ENCODE assay signal across 14 cellular contexts in the genomic region with DNA sequence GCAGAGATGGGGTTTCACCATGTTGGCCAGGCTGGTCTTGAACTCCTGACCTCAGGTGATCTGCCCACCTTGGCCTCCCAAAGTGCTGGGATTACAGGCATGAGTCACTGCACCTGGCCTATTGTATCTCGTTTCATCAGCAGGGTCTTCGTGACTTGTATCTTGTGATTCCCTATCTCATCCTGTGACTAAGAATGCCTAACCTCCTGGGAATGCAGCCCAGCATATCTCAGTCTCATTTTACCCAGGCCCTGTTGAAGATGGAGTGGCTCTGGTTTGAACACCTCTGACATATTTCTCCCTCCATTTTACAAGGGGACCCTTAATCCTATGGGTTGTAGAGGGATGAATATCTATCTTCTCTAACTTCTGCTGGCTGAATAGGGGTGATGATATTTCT. TPM values are rescaled to one million over a fixed set of nuclear protein-coding genes. Genes with fewer than 3 reads are reported as not detected.
DNase-seq lines count a peak whose midpoint lies in the region; ATAC-seq and TF ChIP-seq lines count a peak whose summit lies in the region.
"Not testable (repeated sequence)": the region's sequence is repeated elsewhere in the genome, so short reads cannot be mapped to it uniquely, and the experiment has no call there.
"Had no signal": no experiment of that assay in that cellular context is flagged by ENCODE, and none has a peak within 500 bp of the region (broad histone marks: within the 10 kb centered on the region; RNA-seq: fewer than 3 reads in every experiment).

No MANE protein-coding gene starts in this region.

- H3K9me2 ChIP-seq in PC-9 (ENCODE audit: insufficient read depth) = not testable (repeated sequence)

- CTCF ChIA-PET in PC-9 (lab: Charles Lee) = not testable (repeated sequence)

- H3K27ac ChIP-seq in ACC112 (ENCODE audit: low read depth, low read length) (peak overlapping the region; percentile 54), PC-9 (peak overlapping the region; percentile 100), psoas muscle (peak overlapping the region; percentile 41)

- WGBS in psoas muscle, 3 donors = 12 to 30% (median 21%) methylated on average over 2 of the region's 2 CpGs

- not testable (repeated sequence) for TF ChIP-seq CTCF in PC-9 (conservative IDR thresholded peaks at IDR 0.05); epithelial cell of esophagus (IDR thresholded peaks at IDR 0.05; ENCODE audit: insufficient read depth, low read depth, low read length, missing control alignments); psoas muscle (IDR thresholded peaks at IDR 0.05)

- H3K4me1 ChIP-seq in ACC112 (ENCODE audit: control insufficient read depth, insufficient read depth, low read length, unreplicated experiment) (peaks cover 11% of the 10 kb centered on the region), PC-9 (replicated peaks; ENCODE audit: insufficient read depth) (peaks cover 42% of the 10 kb centered on the region)
- H3K4me1 ChIP-seq in psoas muscle = not testable (repeated sequence)

- intact Hi-C loops in PC-9 (cut with micrococcal nuclease; ENCODE audit: unreplicated experiment); psoas muscle (cut with DNase I): not testable (repeated sequence)

- peaks cover 33% of the 10 kb centered on the region for H3F3A ChIP-seq in PC-9 (ENCODE audit: insufficient read depth, low read depth)

- H3K9me3 ChIP-seq in PC-9 (ENCODE audit: insufficient read depth, low read depth); psoas muscle: not testable (repeated sequence)

- POLR2A ChIA-PET in PC-9 (lab: Charles Lee; ENCODE audit: unreplicated experiment) = not testable (repeated sequence)

- H2AFZ ChIP-seq in ACC112 (ENCODE audit: low read length, unreplicated experiment); PC-9: not testable (repeated sequence)

- not testable (repeated sequence) for H4K20me1 ChIP-seq in PC-9 (ENCODE audit: insufficient read depth)

- BruUV-seq in PC-9 (replicated peaks; lab: Mats Ljungman, UMichigan) = not testable (repeated sequence)

- peak; percentile 92 for DNase-seq in ELR (ENCODE audit: low read depth)
- DNase-seq in HT1080 (ENCODE audit: low read depth) = peak; percentile 87
- peak; percentile 39 to 84 for DNase-seq in PC-9
- DNase-seq in activated effector memory CD4-positive, alpha-beta T cell treated with anti-CD3 and anti-CD28 coated beads, Interleukin-2, amount 50 U/mL, for 16 hours = peak; percentile 4
- DNase-seq in epithelial cell of esophagus (ENCODE audit: low read depth) = peak; percentile 86
- DNase-seq in islet precursor cell = peak; percentile 80
- not testable (repeated sequence) for DNase-seq in psoas muscle

- not testable (repeated sequence) for H3K27me3 ChIP-seq in ACC112 (ENCODE audit: insufficient read depth, low read length); PC-9 (ENCODE audit: insufficient read depth, low read depth); psoas muscle (ENCODE audit: insufficient read depth in 3 of 3, low read length in 2 of 3)

- peak; percentile 49 to 83 (median 74) for ATAC-seq in psoas muscle

- not testable (repeated sequence) for H3K4me3 ChIP-seq in ACC112 (ENCODE audit: low read depth, low read length); epithelial cell of esophagus (ENCODE audit: low read length); psoas muscle
- peak overlapping the region; percentile 19; the same call in 1 of the 2 replicates for H3K4me3 ChIP-seq in PC-9

- peak overlapping the region; percentile 55; the same call in 1 of the 2 replicates for H3K4me2 ChIP-seq in PC-9

- not testable (repeated sequence) for H3K36me3 ChIP-seq in ACC112 (ENCODE audit: insufficient read depth, low read length); PC-9 (ENCODE audit: low read depth); psoas muscle (ENCODE audit: insufficient read depth in 1 of 2, low read depth in 1 of 2)

- H3K79me2 ChIP-seq in ACC112 (ENCODE audit: control insufficient read depth, insufficient read depth, low read length, unreplicated experiment); PC-9 (ENCODE audit: low read depth): not testable (repeated sequence)

RNA-seq across cellular contexts. Expression of gene NEURL1, which starts 34.0 kb away (rescaled TPM):
- not detected in 2 replicates for total RNA-seq in HT1080 (2014; rRNA removed; shearing (Covaris generic))
- 0.14 TPM in 1 of 2 replicates, not detected in the other for polyA plus RNA-seq in HT1080 (2015; cell fraction: cytosol; rRNA removed)
- polyA plus RNA-seq in HT1080 (2015; cell fraction: nucleus; rRNA removed) = not detected in 2 replicates
- total RNA-seq in PC-9 (2021) = 3.0 and 4.8 TPM in 2 replicates
- total RNA-seq in psoas muscle = 100 to 1,000 TPM in 1 of 4 donors, 10 to 100 TPM in 3; 33.6 to 103 (median 71.4) TPM
- 10 to 100 TPM; 10.9 to 87.0 (median 35.9) TPM for polyA plus RNA-seq in psoas muscle

RNA-seq across cellular contexts. Expression of gene CALHM3, which starts 48.4 kb away (rescaled TPM):
- not detected in 2 replicates for total RNA-seq in HT1080 (2014; rRNA removed; shearing (Covaris generic))
- not detected in 2 replicates for polyA plus RNA-seq in HT1080 (2015; cell fraction: cytosol; rRNA removed)
- not detected in 2 replicates for polyA plus RNA-seq in HT1080 (2015; cell fraction: nucleus; rRNA removed)
- 12.5 and 13.1 TPM in 2 replicates for total RNA-seq in PC-9 (2021)
- not detected for total RNA-seq in psoas muscle
- not detected for polyA plus RNA-seq in psoas muscle
- total RNA-seq: adrenal gland, cardiac muscle cell, frontal cortex, left cardiac atrium, natural killer cell, osteocyte had no signal
- polyA plus RNA-seq: cardiac muscle cell had no signal

Comparison
In these comparisons a context has a peak if more than half of its experiments do, and no peak if none do; other contexts are left out.
1. H3K27ac ChIP-seq: peak in every context shown above with its lines; median percentile 100 in PC-9; 54 in ACC112; 41 in psoas muscle.
2. RNA of gene CALHM3, which starts 48.4 kb away (total RNA-seq): 12.5 to 13.1 TPM in PC-9; not detected in HT1080 and not detected in psoas muscle; every median in the first group is over 10 times any median in the second.